ENCODE assay signal across 7 cellular contexts in genomic region chr2:47520825-47521665, GRCh38. TPM values are rescaled to one million over a fixed set of nuclear protein-coding genes. Genes with fewer than 3 reads are reported as not detected.
DNase-seq lines count a peak whose midpoint lies in the region; ATAC-seq and TF ChIP-seq lines count a peak whose summit lies in the region.

No MANE protein-coding gene starts in this region.

- H3K27ac Mint-ChIP-seq in activated CD4-positive, alpha-beta T cell treated with anti-CD3 and anti-CD28 coated beads for 36 hours: peak overlapping the region; percentile 92

- peak; percentile 24 for TF ChIP-seq CTCF in lower lobe of right lung (IDR thresholded peaks at IDR 0.05)

- H3K27me3 Mint-ChIP-seq in activated CD4-positive, alpha-beta T cell treated with anti-CD3 and anti-CD28 coated beads for 36 hours: no peaks in the 10 kb centered on the region

- ATAC-seq in GM18520 (IDR thresholded peaks at IDR 0.05; ENCODE audit: unreplicated experiment) (peak; percentile 76), HG03039 (IDR thresholded peaks at IDR 0.05; ENCODE audit: unreplicated experiment) (peak; percentile 66), lower lobe of right lung (peak; percentile 63 to 68)
- ATAC-seq in activated CD4-positive, alpha-beta T cell treated with anti-CD3 and anti-CD28 coated beads for 36 hours: peak; percentile 87

- peaks cover 7% of the 10 kb centered on the region for H3K4me1 ChIP-seq in lower lobe of right lung

- H3K9me3 ChIP-seq in lower lobe of right lung: no peaks in the 10 kb centered on the region

- H3K27ac ChIP-seq in lower lobe of right lung: no peak overlapping the region

- DNase-seq in NCI-H2171 (lab: John Stamatoyannopoulos, UW): peak; percentile 83
- DNase-seq in activated CD4-positive, alpha-beta T cell treated with anti-CD3 and anti-CD28 coated beads for 36 hours: peak; percentile 87
- DNase-seq in cerebellum (ENCODE audit: low spot score): peak; percentile 51
- peak; percentile 68 for DNase-seq in lower lobe of right lung
- DNase-seq in stimulated activated CD8-positive, alpha-beta memory T cell treated with anti-CD3 and anti-CD28 coated beads, Interleukin-2, amount 100 ng/mL, for 1 hour (ENCODE audit: low read depth in 2 of 2): peak; percentile 41 to 52

- peaks cover 2% of the 10 kb centered on the region for H3K36me3 Mint-ChIP-seq in activated CD4-positive, alpha-beta T cell treated with anti-CD3 and anti-CD28 coated beads for 36 hours (ENCODE audit: low read depth)

- H3K9me3 Mint-ChIP-seq in activated CD4-positive, alpha-beta T cell treated with anti-CD3 and anti-CD28 coated beads for 36 hours (ENCODE audit: low read depth): no peaks in the 10 kb centered on the region

- POLR2A ChIA-PET in activated CD4-positive, alpha-beta T cell treated with anti-CD3 and anti-CD28 coated beads for 36 hours (lab: Charles Lee): interaction anchor here (0.6 kb wide), 1 partner anchor 531 kb away, joined by 3 read pairs; no protein-coding TSS in a partner anchor

- CTCF ChIA-PET in activated CD4-positive, alpha-beta T cell treated with anti-CD3 and anti-CD28 coated beads for 36 hours (lab: Charles Lee): interaction anchor here (0.7 to 1.7 kb wide), 4 partner anchors 13 to 246 kb away, joined by 3 to 6 read pairs (median 5); no protein-coding TSS in a partner anchor

- H3K4me3 Mint-ChIP-seq in activated CD4-positive, alpha-beta T cell treated with anti-CD3 and anti-CD28 coated beads for 36 hours: peak overlapping the region; percentile 83

- H3K4me3 ChIP-seq in lower lobe of right lung: peak overlapping the region; percentile 54

- H3K36me3 ChIP-seq in lower lobe of right lung: no peaks in the 10 kb centered on the region

- H3K4me1 Mint-ChIP-seq in activated CD4-positive, alpha-beta T cell treated with anti-CD3 and anti-CD28 coated beads for 36 hours: peaks cover 16% of the 10 kb centered on the region

- intact Hi-C loops in activated CD4-positive, alpha-beta T cell treated with anti-CD3 and anti-CD28 coated beads for 36 hours (cut with DNase I, micrococcal nuclease): loop anchor here (1.0 to 10.0 kb wide), 5 partner anchors 118 to 386 kb away; partner anchors contain the start of genes MSH2 (in 2 of the 2) and FBXO11 (in 1 of the 2)
- intact Hi-C loops in lower lobe of right lung (cut with DNase I): no loop called here

- peaks cover 18% of the 10 kb centered on the region for H3K27me3 ChIP-seq in lower lobe of right lung (ENCODE audit: low read depth)

RNA-seq across cellular contexts. Expression of gene KCNK12, which starts 49.7 kb away (rescaled TPM):
- under 1 TPM; 0.19 to 0.25 TPM for total RNA-seq in activated CD4-positive, alpha-beta T cell treated with anti-CD3 and anti-CD28 coated beads for 36 hours
- total RNA-seq in cerebellum (4.4 TPM), lower lobe of right lung (not detected)
